ENCODE assay signal across 8 cellular contexts in the genomic region with DNA sequence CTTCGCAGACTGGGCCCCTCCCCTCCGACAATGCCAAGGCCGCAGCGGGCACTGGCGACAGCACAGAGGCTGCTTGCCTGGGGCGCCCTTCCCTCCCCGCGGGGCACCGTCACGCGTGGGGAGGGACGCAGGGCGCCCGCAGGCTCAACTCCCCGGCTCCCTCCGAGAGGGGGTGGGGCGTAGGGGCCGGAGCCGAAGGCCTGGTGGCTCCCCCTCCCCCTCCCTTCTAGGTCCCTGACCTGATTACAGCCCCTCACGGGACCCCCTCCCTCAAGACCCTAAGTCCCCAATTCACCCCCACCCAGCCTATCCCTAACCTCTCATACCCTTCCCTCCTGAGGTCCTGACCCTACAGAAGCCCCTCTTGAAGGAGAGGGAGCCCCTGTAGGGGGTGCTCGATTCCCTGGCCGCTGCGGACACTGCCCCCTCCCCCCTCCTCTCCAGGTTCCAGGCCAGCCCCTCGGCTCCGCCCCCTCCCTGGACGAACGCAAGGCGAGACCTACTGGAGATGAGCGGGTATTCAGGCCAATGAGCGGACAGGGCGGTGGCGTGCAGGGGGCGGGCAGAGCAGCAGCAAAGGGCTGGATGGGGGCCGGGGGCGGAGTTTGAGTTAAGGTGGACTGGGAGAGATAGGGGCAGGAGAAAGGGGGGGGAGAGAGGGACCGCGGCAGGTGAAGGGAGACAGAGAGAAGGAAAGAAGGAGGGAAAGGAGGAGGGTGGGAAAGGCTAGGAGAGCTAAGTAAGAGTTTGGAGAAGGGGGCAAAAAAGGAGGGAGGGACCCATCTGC. TPM values are rescaled to one million over a fixed set of nuclear protein-coding genes. Genes with fewer than 3 reads are reported as not detected.
DNase-seq lines count a peak whose midpoint lies in the region; ATAC-seq and TF ChIP-seq lines count a peak whose summit lies in the region.

No MANE protein-coding gene starts in this region.

- DNase-seq in CD8-positive, alpha-beta T cell = peak; percentile 95 to 99 (median 96)
- peak; percentile 99 for DNase-seq in NOMO-1 treated with dmso at 0.1 percent for 144 hours (lab: John Stamatoyannopoulos, UW; ENCODE audit: unreplicated experiment)
- DNase-seq in activated CD8-positive, alpha-beta memory T cell treated with anti-CD3 and anti-CD28 coated beads, Interleukin-2, amount 50 U/mL, for 1 hour (ENCODE audit: extremely low read depth) = peak; percentile 93
- DNase-seq in mesenteric fat pad (ENCODE audit: low spot score) = peak; percentile 99
- peak; percentile 96 for DNase-seq in stimulated activated CD8-positive, alpha-beta memory T cell treated with anti-CD3 and anti-CD28 coated beads, Interleukin-12 subunit alpha, Interleukin-12 subunit beta, amount 100 ng/mL, for 4 hours (ENCODE audit: low read depth)

- H3K27ac Mint-ChIP-seq in CD8-positive, alpha-beta T cell = peak overlapping the region; percentile 82

- intact Hi-C loops in CD8-positive, alpha-beta T cell (cut with DNase I, micrococcal nuclease) = loop anchor here (1.0 to 5.0 kb wide), 18 partner anchors 15 to 1050 kb away; partner anchors contain the start of genes ADAM15 (in 2 of the 2), CKS1B (in 2 of the 2), EFNA4 (in 2 of the 2) and FLAD1 (in 2 of the 2)

- H3K4me3 Mint-ChIP-seq in CD8-positive, alpha-beta T cell = peak overlapping the region; percentile 88

- peaks cover 2% of the 10 kb centered on the region for H3K36me3 Mint-ChIP-seq in CD8-positive, alpha-beta T cell

- H3K9me3 Mint-ChIP-seq in CD8-positive, alpha-beta T cell = no peaks in the 10 kb centered on the region

- H3K9me3 ChIP-seq in CD8-positive, alpha-beta T cell (ENCODE audit: low read length) = no peaks in the 10 kb centered on the region
- no peaks in the 10 kb centered on the region for H3K9me3 ChIP-seq in HUES48 (ENCODE audit: control insufficient read depth, insufficient read depth, low read length)
- no peaks in the 10 kb centered on the region for H3K9me3 ChIP-seq in endocrine pancreas (ENCODE audit: control insufficient read depth, low read length)

- H3K27me3 Mint-ChIP-seq in CD8-positive, alpha-beta T cell (ENCODE audit: low read depth) = no peaks in the 10 kb centered on the region

- peaks cover 57% of the 10 kb centered on the region for H3K4me1 ChIP-seq in CD8-positive, alpha-beta T cell (ENCODE audit: insufficient read depth, low read length)
- H3K4me1 ChIP-seq in HUES48 (ENCODE audit: control insufficient read depth, insufficient read depth, low read length) (peaks cover 14% of the 10 kb centered on the region), endocrine pancreas (ENCODE audit: control insufficient read depth, insufficient read depth, low read length) (no peaks in the 10 kb centered on the region)

- POLR2A ChIA-PET in CD8-positive, alpha-beta T cell (lab: Charles Lee) = interaction anchor here (0.6 to 2.4 kb wide), 9 partner anchors 8 to 46 kb away, joined by 3 to 9 read pairs (median 6); partner anchors contain the start of genes CKS1B, FLAD1, LENEP and PBXIP1

- no peak for TF ChIP-seq CTCF in CD8-positive, alpha-beta T cell (IDR thresholded peaks at IDR 0.05)

- no peaks in the 10 kb centered on the region for H3K36me3 ChIP-seq in CD8-positive, alpha-beta T cell (ENCODE audit: insufficient read depth, low read length)
- no peaks in the 10 kb centered on the region for H3K36me3 ChIP-seq in HUES48 (ENCODE audit: control insufficient read depth, insufficient read depth, low read length)
- no peaks in the 10 kb centered on the region for H3K36me3 ChIP-seq in endocrine pancreas (ENCODE audit: control insufficient read depth, insufficient read depth, low read length)

- CTCF ChIA-PET in CD8-positive, alpha-beta T cell (lab: Charles Lee) = interaction anchor here (0.7 to 10.9 kb wide), 4 partner anchors 11 to 83 kb away, joined by 3 to 178 read pairs (median 3); no protein-coding TSS in a partner anchor

- ATAC-seq in CD8-positive, alpha-beta T cell = peak; percentile 77
- ATAC-seq in GM19467 (IDR thresholded peaks at IDR 0.05; ENCODE audit: unreplicated experiment) = peak; percentile 49

- H3K9ac ChIP-seq in HUES48 (ENCODE audit: low read depth, low read length) (peak overlapping the region; percentile 83; the same call in 1 of the 2 replicates), endocrine pancreas (ENCODE audit: control insufficient read depth, insufficient read depth, low read length) (peak overlapping the region; percentile 76)

- H3K27me3 ChIP-seq in CD8-positive, alpha-beta T cell (ENCODE audit: insufficient read depth, low read length) = no peaks in the 10 kb centered on the region
- H3K27me3 ChIP-seq in HUES48 (ENCODE audit: control insufficient read depth, insufficient read depth, low read length) (0 out of 2 replicates have a peak, but pooled peaks cover 3% of the 10 kb centered on the region), endocrine pancreas (ENCODE audit: control insufficient read depth, insufficient read depth, low read length) (no peaks in the 10 kb centered on the region)

- peaks cover 59% of the 10 kb centered on the region for H3K4me1 Mint-ChIP-seq in CD8-positive, alpha-beta T cell (ENCODE audit: low read depth)

- H3K4me3 ChIP-seq in CD8-positive, alpha-beta T cell (ENCODE audit: low read depth, low read length) = peak overlapping the region; percentile 99
- H3K4me3 ChIP-seq in HUES48 (ENCODE audit: low read depth, low read length) (peak overlapping the region; percentile 68), endocrine pancreas (ENCODE audit: control insufficient read depth, insufficient read depth, low read length) (no peak overlapping the region)

- peak overlapping the region; percentile 64 for H3K27ac ChIP-seq in CD8-positive, alpha-beta T cell (ENCODE audit: low read depth, low read length)
- peak overlapping the region; percentile 92 for H3K27ac ChIP-seq in HUES48 (ENCODE audit: low read depth, low read length)

RNA-seq across cellular contexts. Expression of gene ZBTB7B, which starts 0.7 kb away (rescaled TPM):
- 1 to 10 TPM; 6.9 to 7.1 TPM for total RNA-seq in CD8-positive, alpha-beta T cell
- total RNA-seq in mesenteric fat pad = 80.4 TPM

RNA-seq across cellular contexts. Expression of gene LENEP, which starts 8.5 kb away (rescaled TPM):
- not detected for total RNA-seq in CD8-positive, alpha-beta T cell
- total RNA-seq in mesenteric fat pad = not detected

RNA-seq across cellular contexts. Expression of gene FLAD1, which starts 18.7 kb away (rescaled TPM):
- 10 to 100 TPM; 17.4 to 19.0 TPM for total RNA-seq in CD8-positive, alpha-beta T cell
- 43.7 TPM for total RNA-seq in mesenteric fat pad

RNA-seq across cellular contexts. Expression of gene CKS1B, which starts 27.4 kb away (rescaled TPM):
- 1 to 10 TPM; 2.3 to 2.9 TPM for total RNA-seq in CD8-positive, alpha-beta T cell
- 41.2 TPM for total RNA-seq in mesenteric fat pad

RNA-seq across cellular contexts. Expression of gene SHC1, which starts 31.3 kb away (rescaled TPM):
- total RNA-seq in CD8-positive, alpha-beta T cell = 10 to 100 TPM; 54.5 to 58.3 TPM
- 199 TPM for total RNA-seq in mesenteric fat pad

Comparison
In these comparisons a context has a peak if more than half of its experiments do, and no peak if none do; other contexts are left out.
1. RNA of gene ZBTB7B, which starts 0.7 kb away (total RNA-seq): 80.4 TPM in mesenteric fat pad (single experiment); 6.9 to 7.1 TPM in CD8-positive, alpha-beta T cell; every median in the first group is over 10 times any median in the second.
2. Peak in every context shown above with its lines, with median percentiles within 50 percentile points of each other: DNase-seq.